Comparison of ENCODE assay signal across 8 cellular contexts in the genomic region with DNA sequence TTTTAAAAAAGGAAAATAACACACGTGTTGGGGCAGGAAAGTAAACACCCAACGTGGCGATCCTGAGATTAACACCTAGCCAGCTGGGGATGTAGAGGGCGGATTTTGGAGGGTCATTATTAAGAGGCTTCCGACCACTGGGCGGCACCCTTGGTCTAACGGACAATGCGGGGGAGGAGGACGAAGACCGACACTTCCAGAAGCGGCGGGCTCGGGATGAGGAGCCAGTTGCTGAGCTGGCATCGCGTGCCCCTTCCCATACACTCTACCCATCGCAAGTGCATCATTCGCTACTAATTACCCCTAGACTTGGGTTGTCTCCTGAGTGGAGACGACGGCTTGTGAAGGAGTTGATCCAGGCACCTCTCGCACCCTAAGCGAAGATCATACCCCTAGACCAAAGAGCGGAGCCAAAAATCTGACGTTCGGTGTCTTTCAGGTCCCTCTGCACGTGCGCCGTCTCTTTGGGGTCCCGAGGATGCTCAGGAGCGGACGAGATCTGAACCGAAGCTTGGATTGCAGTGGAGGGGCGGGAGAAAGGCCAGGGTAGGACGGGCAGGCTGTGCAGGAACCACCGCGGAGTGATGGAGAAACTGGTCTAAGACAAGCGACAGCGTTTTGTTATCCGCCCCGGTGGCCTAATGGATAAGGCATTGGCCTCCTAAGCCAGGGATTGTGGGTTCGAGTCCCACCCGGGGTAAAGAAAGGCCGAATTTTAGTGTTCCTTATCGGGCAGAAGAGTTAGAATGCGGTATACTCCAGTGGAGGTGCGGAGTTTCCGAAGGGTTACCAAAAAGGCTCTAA. TPM values are rescaled to one million over a fixed set of nuclear protein-coding genes. Genes with fewer than 3 reads are reported as not detected.
A peak's percentile ranks its signal among the peaks of the same experiment; 100 is the strongest.
DNase-seq lines count a peak whose midpoint lies in the region; ATAC-seq and TF ChIP-seq lines count a peak whose summit lies in the region.

No MANE protein-coding gene starts in this region.

- H3K4me3 ChIP-seq in BLaER1 treated with 17β-estradiol and CSF1 and Interleukin-3, amounts not matched to agents 10 nM and 100 nM = peak overlapping the region; percentile 50 to 81 (median 64)
- H3K4me3 ChIP-seq in duodenal mucosa (ENCODE audit: low read depth in 1 of 2, low read length in 2 of 2) = peak overlapping the region; percentile 67 to 68
- no peak overlapping the region for H3K4me3 ChIP-seq in lower leg skin (ENCODE audit: low read depth, poor library complexity, severe bottlenecking)

- peaks cover 0 to 94% (median 83%) of the 10 kb centered on the region in 11 experiments; a peak in 20 of 22 replicates for H3K27me3 ChIP-seq in BLaER1 treated with 17β-estradiol and CSF1 and Interleukin-3, amounts not matched to agents 10 nM and 100 nM
- no peaks in the 10 kb centered on the region for H3K27me3 ChIP-seq in duodenal mucosa (ENCODE audit: control insufficient read depth in 1 of 2, insufficient read depth in 2 of 2, low read length in 2 of 2)

- intact Hi-C loops in lower leg skin (cut with DNase I; ENCODE audit: low total_unique reads) = no loop called here

- ATAC-seq in HG03108 (IDR thresholded peaks at IDR 0.05; ENCODE audit: unreplicated experiment) (peak; percentile 26), HG02763 (IDR thresholded peaks at IDR 0.05; ENCODE audit: unreplicated experiment) (no peak)

- H3K4me2 ChIP-seq in BLaER1 treated with 17β-estradiol and CSF1 and Interleukin-3, amounts not matched to agents 10 nM and 100 nM = peak overlapping the region; percentile 64 to 100 (median 88)

- peaks cover 0 to 20% (median 0%) of the 10 kb centered on the region in 11 experiments; a peak in 7 of 22 replicates for H3K9me3 ChIP-seq in BLaER1 treated with 17β-estradiol and CSF1 and Interleukin-3, amounts not matched to agents 10 nM and 100 nM (replicated peaks in 1 of 11)
- no peaks in the 10 kb centered on the region for H3K9me3 ChIP-seq in duodenal mucosa (ENCODE audit: control insufficient read depth in 1 of 2, low read length in 2 of 2)

- H3K27ac ChIP-seq in BLaER1 treated with 17β-estradiol and CSF1 and Interleukin-3, amounts not matched to agents 10 nM and 100 nM = no peak overlapping the region
- no peak overlapping the region for H3K27ac ChIP-seq in duodenal mucosa (ENCODE audit: low read depth, low read length)

- TF ChIP-seq POLR2A in lower leg skin (IDR thresholded peaks at IDR 0.05) = no peak

- 1% methylated on average over 46 of the region's 46 CpGs for WGBS in lower leg skin, 2 donors

- H4K20me1 ChIP-seq in BLaER1 treated with 17β-estradiol and CSF1 and Interleukin-3, amounts not matched to agents 10 nM and 100 nM = peaks cover 0 to 14% (median 0%) of the 10 kb centered on the region in 11 experiments; a peak in 6 of 22 replicates

- H3K4me1 ChIP-seq in BLaER1 treated with 17β-estradiol and CSF1 and Interleukin-3, amounts not matched to agents 10 nM and 100 nM = peaks cover 8 to 36% (median 28%) of the 10 kb centered on the region in 10 experiments
- H3K4me1 ChIP-seq in duodenal mucosa (ENCODE audit: control insufficient read depth in 1 of 2, insufficient read depth in 2 of 2, low read length in 2 of 2) = peaks cover 14 to 25% of the 10 kb centered on the region in 2 donors

- peak overlapping the region in 9 of 11 experiments; percentile 32 to 64 (median 57); a peak in 18 of 22 replicates for H3K9ac ChIP-seq in BLaER1 treated with 17β-estradiol and CSF1 and Interleukin-3, amounts not matched to agents 10 nM and 100 nM
- no peak overlapping the region for H3K9ac ChIP-seq in duodenal mucosa (ENCODE audit: low read depth in 1 of 2, low read length in 2 of 2)

- peak; percentile 80 to 84 for DNase-seq in NCI-H526 (lab: John Stamatoyannopoulos, UW)
- DNase-seq in activated CD4-positive, alpha-beta T cell treated with anti-CD3 and anti-CD28 coated beads, Interleukin-2, amount 50 U/mL, for 24 hours (ENCODE audit: low read depth in 1 of 2, low spot score in 1 of 2) = peak; percentile 82 to 87
- peak; percentile 94 to 99 for DNase-seq in lower leg skin (ENCODE audit: low spot score in 2 of 2)
- peak; percentile 79 to 84 for DNase-seq in stimulated activated CD4-positive, alpha-beta T cell treated with anti-CD3 and anti-CD28 coated beads, Interleukin-4, amount 100 ng/mL, for 4 hours

- no peaks in the 10 kb centered on the region for H3K36me3 ChIP-seq in BLaER1 treated with 17β-estradiol and CSF1 and Interleukin-3, amounts not matched to agents 10 nM and 100 nM
- H3K36me3 ChIP-seq in duodenal mucosa (ENCODE audit: control insufficient read depth in 1 of 2, insufficient read depth in 2 of 2, low read length in 2 of 2) = no peaks in the 10 kb centered on the region

- no peak for TF ChIP-seq CTCF in lower leg skin (IDR thresholded peaks at IDR 0.05)

RNA-seq across cellular contexts. Expression of a gene that starts 17.6 kb away (rescaled TPM):
- 10 to 100 TPM; 10.7 to 18.0 (median 14.6) TPM for total RNA-seq in lower leg skin

RNA-seq across cellular contexts. Expression of a gene that starts 35.5 kb away (rescaled TPM):
- not detected for total RNA-seq in lower leg skin

RNA-seq across cellular contexts. Expression of a gene that starts 40.1 kb away (rescaled TPM):
- total RNA-seq in lower leg skin = 10 to 100 TPM; 15.1 to 25.3 (median 18.5) TPM

RNA-seq across cellular contexts. Expression of a gene that starts 53.4 kb away (rescaled TPM):
- not detected for total RNA-seq in lower leg skin

Comparison
In these comparisons a context has a peak if more than half of its experiments do, and no peak if none do; other contexts are left out.
1. H3K9ac ChIP-seq: peak in BLaER1 treated with 17β-estradiol and CSF1 and Interleukin-3, amounts not matched to agents 10 nM and 100 nM (9 of 11); none in duodenal mucosa (0 of 2).
2. Peak in every context shown above with its lines, with median percentiles within 50 percentile points of each other: DNase-seq.